ENCODE assay signal across 11 cellular contexts in genomic region chr15:43939070-43939469, GRCh38.
A peak's percentile ranks its signal among the peaks of the same experiment; 100 is the strongest.
DNase-seq lines count a peak whose midpoint lies in the region; ATAC-seq, FAIRE-seq and TF ChIP-seq lines count a peak whose summit lies in the region.
"Had no signal": no experiment of that assay in that cellular context is flagged by ENCODE, and none has a peak within 500 bp of the region (broad histone marks: within the 10 kb centered on the region; RNA-seq: fewer than 3 reads in every experiment).

No MANE protein-coding gene starts in this region.

- H2AK5ac ChIP-seq in H1 (ENCODE audit: low read depth, low read length), result no peak overlapping the region

- H3K27me3 ChIP-seq in breast epithelium, result no peaks in the 10 kb centered on the region
- H3K27me3 ChIP-seq in H1 (replicated peaks in 1 of 4; ENCODE audit: control insufficient read depth in 3 of 4, extremely low read depth in 1 of 4, insufficient read depth in 3 of 4, low read length in 3 of 4), result no peaks in the 10 kb centered on the region; a peak in 1 of 7 replicates

- TF ChIP-seq CTCF in MCF 10A (IDR thresholded peaks at IDR 0.05; ENCODE audit: unreplicated experiment) (peak; percentile 68), breast epithelium (IDR thresholded peaks at IDR 0.05) (no peak), H1 (IDR thresholded peaks at IDR 0.05; ENCODE audit: control extremely low read depth in 1 of 3, insufficient read depth in 1 of 3, low read depth in 1 of 3, low read length in 3 of 3) (peak in 2 of 3 experiments; percentile 48 to 55; a peak in 3 of 4 replicates), type B pancreatic cell (conservative IDR thresholded peaks at IDR 0.05) (peak; percentile 62)

- H3K4me1 ChIP-seq in breast epithelium (no peaks in the 10 kb centered on the region), H1 (replicated peaks in 1 of 4; ENCODE audit: control insufficient read depth in 3 of 4, insufficient read depth in 4 of 4, low read length in 3 of 4) (no peaks in the 10 kb centered on the region)

- H3K27ac ChIP-seq in breast epithelium (no peak overlapping the region), H1 (ENCODE audit: low read depth, low read length) (no peak overlapping the region)

- H3K18ac ChIP-seq in H1 (ENCODE audit: extremely low read depth, low read length), result no peak overlapping the region

- no peak overlapping the region for H2BK12ac ChIP-seq in H1 (ENCODE audit: low read depth, low read length)

- H3K9me3 Mint-ChIP-seq in MCF 10A (ENCODE audit: unreplicated experiment) (no peaks in the 10 kb centered on the region), type B pancreatic cell (no peaks in the 10 kb centered on the region)

- DNase-seq in MCF 10A (ENCODE audit: unreplicated experiment) (peak; percentile 47), breast epithelium (ENCODE audit: low spot score in 2 of 2) (no peak), NCI-H1694 treated with DMSO at 0.1 percent for 48 hours (lab: John Stamatoyannopoulos, UW) (peak; percentile 30), H1 (ENCODE audit: low read depth in 1 of 2, low spot score in 2 of 2) (peak in 1 of 2 experiments; percentile 55), type B pancreatic cell (ENCODE audit: extremely low spot score, unreplicated experiment) (no peak), mucosa of gallbladder (ENCODE audit: low spot score) (no peak), GM19238 (ENCODE audit: insufficient read length, low spot score) (no peak)
- DNase-seq: amniotic stem cell, DMS79 treated with DMSO at 0.1 percent for 48 hours had no signal

- H3K4me3 Mint-ChIP-seq in MCF 10A (ENCODE audit: unreplicated experiment) (no peak overlapping the region), type B pancreatic cell (no peak overlapping the region)

- H3K9ac ChIP-seq in H1 (replicated peaks in 1 of 4; ENCODE audit: extremely low read depth in 1 of 4, low read depth in 3 of 4, low read length in 3 of 4), result no peak overlapping the region

- no peak overlapping the region for H2AFZ ChIP-seq in H1 (ENCODE audit: low read length)

- no peaks in the 10 kb centered on the region for H3K79me1 ChIP-seq in H1 (ENCODE audit: low read depth, low read length)

- H3K14ac ChIP-seq in H1 (ENCODE audit: insufficient read length), result no peak overlapping the region

- H3K23me2 ChIP-seq in H1 (ENCODE audit: low read depth, low read length), result no peaks in the 10 kb centered on the region; the same call in 1 of the 2 replicates

- no peak overlapping the region for H3K56ac ChIP-seq in H1 (replicated peaks; ENCODE audit: insufficient read length, low read depth, low read length)

- H3K36me3 ChIP-seq in breast epithelium (no peaks in the 10 kb centered on the region), H1 (ENCODE audit: control insufficient read depth in 2 of 4, insufficient read depth in 4 of 4, low read length in 3 of 4) (no peaks in the 10 kb centered on the region)

- TF ChIP-seq RAD21 in H1 (IDR thresholded peaks at IDR 0.05 in 1 of 2, conservative IDR thresholded peaks at IDR 0.05 in 1 of 2; ENCODE audit: low read depth in 2 of 2, low read length in 2 of 2), result peak; percentile 44 to 59

- H3K27ac Mint-ChIP-seq in MCF 10A (ENCODE audit: low read depth, unreplicated experiment), result no peak overlapping the region
- no peak overlapping the region for H3K27ac Mint-ChIP-seq in type B pancreatic cell

- no peaks in the 10 kb centered on the region for H4K20me1 ChIP-seq in H1 (replicated peaks in 1 of 2; ENCODE audit: control insufficient read depth in 1 of 2, insufficient read depth in 2 of 2, low read length in 2 of 2)

- CTCF ChIA-PET in MCF 10A (lab: Yijun Ruan, JAX) (interaction anchor here (0.6 to 1.2 kb wide), 8 partner anchors 9 to 190 kb away, joined by 3 to 9 read pairs (median 4); no protein-coding TSS in a partner anchor), H1 (lab: Charles Lee; ENCODE audit: partially characterized antibody) (interaction anchor here (0.6 to 7.0 kb wide), 38 partner anchors 8 to 426 kb away, joined by 3 to 62 read pairs (median 4); no protein-coding TSS in a partner anchor)

- POLR2A ChIA-PET in MCF 10A (lab: Yijun Ruan, JAX) (interaction anchor here (0.7 to 0.8 kb wide), 2 partner anchors 21 to 268 kb away, joined by 3 read pairs; no protein-coding TSS in a partner anchor), H1 (lab: Charles Lee; ENCODE audit: partially characterized antibody) (interaction anchor here (0.8 to 1.3 kb wide), 3 partner anchors 11 to 18 kb away, joined by 3 to 4 read pairs (median 3); no protein-coding TSS in a partner anchor)

- 94% methylated on average over 3 of the region's 3 CpGs; no CpG with 5 or more reads in 1 of the 2 experiments for WGBS in H1 (ENCODE audit: extremely low coverage in 1 of 2, insufficient coverage in 1 of 2, insufficient read length in 1 of 2, insufficient replicate concordance in 2 of 2, low coverage in 1 of 2, low lambda C conversion rate in 2 of 2, missing lambda C conversion rate in 1 of 2), 2 experiments

- H4K91ac ChIP-seq in H1 (replicated peaks; ENCODE audit: insufficient read length, low read length), result no peak overlapping the region

- H3K4me1 Mint-ChIP-seq in MCF 10A (ENCODE audit: insufficient read depth, unreplicated experiment), result no peaks in the 10 kb centered on the region
- no peaks in the 10 kb centered on the region for H3K4me1 Mint-ChIP-seq in type B pancreatic cell (ENCODE audit: unreplicated experiment)

- no peak overlapping the region for H4K5ac ChIP-seq in H1 (ENCODE audit: insufficient read length, low read depth, low read length)

- intact Hi-C loops in MCF 10A (cut with micrococcal nuclease), result loop anchor here (1.0 to 5.0 kb wide), 4 partner anchors 37 to 280 kb away; no protein-coding TSS in a partner anchor
- intact Hi-C loops in breast epithelium (cut with DNase I; ENCODE audit: low total_unique reads), result no loop called here

- no peak for ATAC-seq in HG02798 (IDR thresholded peaks at IDR 0.05; ENCODE audit: poor library complexity, unreplicated experiment)
- ATAC-seq: Right ventricle myocardium inferior had no signal

- H2BK15ac ChIP-seq in H1 (ENCODE audit: low read length), result no peak overlapping the region

- H3K27me3 Mint-ChIP-seq in MCF 10A (ENCODE audit: insufficient read depth, unreplicated experiment) (no peaks in the 10 kb centered on the region), type B pancreatic cell (no peaks in the 10 kb centered on the region)

- FAIRE-seq in H1 (lab: Jason Lieb, UNC), result no peak

- H3K4me3 ChIP-seq in breast epithelium (no peak overlapping the region), H1 (ENCODE audit: extremely low read depth in 1 of 4, insufficient read depth in 2 of 4, low read depth in 3 of 4, low read length in 4 of 4) (no peak overlapping the region)

- H3K79me2 ChIP-seq in H1 (ENCODE audit: control insufficient read depth in 1 of 2, insufficient read depth in 2 of 2, low read length in 2 of 2), result no peaks in the 10 kb centered on the region

- no peak overlapping the region for H3K23ac ChIP-seq in H1 (ENCODE audit: insufficient read length)

- no peak overlapping the region for H2BK5ac ChIP-seq in H1 (ENCODE audit: low read depth, low read length)

- H3K4ac ChIP-seq in H1 (replicated peaks; ENCODE audit: insufficient read length, low read depth, low read length), result no peak overlapping the region

- TF ChIP-seq POLR2A in breast epithelium (IDR thresholded peaks at IDR 0.05) (no peak), H1 (IDR thresholded peaks at IDR 0.05; ENCODE audit: control extremely low read depth in 1 of 2, low read depth in 2 of 2, low read length in 2 of 2) (no peak)

- H3K9me3 ChIP-seq in breast epithelium (no peaks in the 10 kb centered on the region), H1 (ENCODE audit: insufficient read depth in 2 of 2, low read depth in 1 of 2, low read length in 1 of 2) (no peaks in the 10 kb centered on the region)

- no peak overlapping the region for H4K8ac ChIP-seq in H1 (ENCODE audit: extremely low read depth, insufficient read depth, low read length)

- no peak overlapping the region for H2BK20ac ChIP-seq in H1 (ENCODE audit: low read length)

- H3K4me2 ChIP-seq in H1 (ENCODE audit: insufficient read depth in 1 of 2, low read depth in 2 of 2, low read length in 2 of 2), result no peak overlapping the region

- H3K36me3 Mint-ChIP-seq in MCF 10A (ENCODE audit: insufficient read depth, unreplicated experiment) (no peaks in the 10 kb centered on the region), type B pancreatic cell (no peaks in the 10 kb centered on the region)

- TF ChIP-seq EP300 in H1 (IDR thresholded peaks at IDR 0.05; ENCODE audit: borderline replicate concordance in 1 of 2, low read depth in 2 of 2, low read length in 2 of 2), result no peak

- BruUV-seq in MCF 10A (replicated peaks; lab: Mats Ljungman, UMichigan), result no TSS peak

- H2BK120ac ChIP-seq in H1 (replicated peaks; ENCODE audit: low read depth, low read length), result no peak overlapping the region

TF ChIP-seq in H1, 55 proteins besides CTCF, POLR2A, EP300 and RAD21:
- TF ChIP-seq SP4 (IDR thresholded peaks at IDR 0.05; ENCODE audit: low read length) (no peak), SUZ12 (IDR thresholded peaks at IDR 0.05; ENCODE audit: low read length) (no peak), JUN (IDR thresholded peaks at IDR 0.05; ENCODE audit: low read depth, low read length) (no peak), EZH2 (IDR thresholded peaks at IDR 0.05; ENCODE audit: low read depth, low read length, severe bottlenecking) (no peak), EGR1 (IDR thresholded peaks at IDR 0.05; ENCODE audit: borderline replicate concordance, low read depth, low read length) (no peak), KDM1A (IDR thresholded peaks at IDR 0.05; ENCODE audit: borderline replicate concordance, low read length) (no peak), SP1 (IDR thresholded peaks at IDR 0.05; ENCODE audit: low read depth, low read length) (no peak), CEBPB (IDR thresholded peaks at IDR 0.05; ENCODE audit: low read depth, low read length) (no peak), POLR2AphosphoS5 (IDR thresholded peaks at IDR 0.05; ENCODE audit: low read depth, low read length) (no peak), TBP (IDR thresholded peaks at IDR 0.05; ENCODE audit: low read depth, low read length) (no peak), TCF12 (IDR thresholded peaks at IDR 0.05; ENCODE audit: low read depth, low read length) (no peak), CREB1 (IDR thresholded peaks at IDR 0.05) (no peak), RFX5 (IDR thresholded peaks at IDR 0.05; ENCODE audit: borderline replicate concordance, low read depth, low read length) (no peak), BACH1 (IDR thresholded peaks at IDR 0.05; ENCODE audit: low read length) (no peak), E2F6 (IDR thresholded peaks at IDR 0.05) (no peak), HDAC2 (IDR thresholded peaks at IDR 0.05; ENCODE audit: borderline replicate concordance in 1 of 2, low read depth in 2 of 2, low read length in 2 of 2) (no peak), JUND (IDR thresholded peaks at IDR 0.05; ENCODE audit: low read length) (no peak)

Comparison
In these comparisons a context has a peak if more than half of its experiments do, and no peak if none do; other contexts are left out.
1. DNase-seq: peak in MCF 10A (single experiment) and NCI-H1694 treated with DMSO at 0.1 percent for 48 hours (single experiment); none in breast epithelium (0 of 2), type B pancreatic cell (single experiment), mucosa of gallbladder (single experiment) and GM19238 (single experiment).
2. CTCF ChIP-seq: peak in MCF 10A (single experiment), H1 (2 of 3) and type B pancreatic cell (single experiment); none in breast epithelium (0 of 3).